Comparison of ENCODE assay signal across 15 cellular contexts in genomic region chr1:211198880-211199279, GRCh38.
DNase-seq lines count a peak whose midpoint lies in the region; ATAC-seq and TF ChIP-seq lines count a peak whose summit lies in the region.
"Had no signal": no experiment of that assay in that cellular context is flagged by ENCODE, and none has a peak within 500 bp of the region (broad histone marks: within the 10 kb centered on the region; RNA-seq: fewer than 3 reads in every experiment).

No MANE protein-coding gene starts in this region.

- ATAC-seq in T-helper 17 cell (no peak), omental fat pad (ENCODE audit: low FRiP score) (no peak), HG02571 (IDR thresholded peaks at IDR 0.05; ENCODE audit: unreplicated experiment) (no peak), GM21390 (IDR thresholded peaks at IDR 0.05; ENCODE audit: unreplicated experiment) (no peak)
- ATAC-seq: HepG2 had no signal

- no peaks in the 10 kb centered on the region for H3K79me2 ChIP-seq in hepatocyte

- POLR2A ChIA-PET in MCF 10A (lab: Yijun Ruan, JAX) = no interaction called here

- H2AFZ ChIP-seq in hepatocyte = no peak overlapping the region

- intact Hi-C loops in MCF 10A (cut with micrococcal nuclease) = no loop called here
- intact Hi-C loops in breast epithelium (cut with DNase I; ENCODE audit: low total_unique reads) = no loop called here

- H3K9me3 ChIP-seq in breast epithelium (peaks cover 0 to 7% of the 10 kb centered on the region in 2 donors), T-helper 17 cell (ENCODE audit: control insufficient read depth, low read length, poor library complexity, severe bottlenecking) (no peaks in the 10 kb centered on the region), hepatocyte (ENCODE audit: low read depth) (no peaks in the 10 kb centered on the region)
- H3K9me3 ChIP-seq: BE2C had no signal

- no peak overlapping the region for H3K4me2 ChIP-seq in hepatocyte

- H3K36me3 ChIP-seq in breast epithelium (no peaks in the 10 kb centered on the region), hepatocyte (replicated peaks; ENCODE audit: insufficient read depth, low read depth) (no peaks in the 10 kb centered on the region)
- H3K36me3 ChIP-seq: BE2C had no signal

- no peaks in the 10 kb centered on the region for H3K4me1 ChIP-seq in breast epithelium
- H3K4me1 ChIP-seq in hepatocyte (ENCODE audit: insufficient read depth) = no peaks in the 10 kb centered on the region
- H3K4me1 ChIP-seq: BE2C had no signal

- WGBS in hepatocyte (ENCODE audit: low lambda C conversion rate, missing lambda C conversion rate) = 75% methylated on average over 4 of the region's 4 CpGs

- no peaks in the 10 kb centered on the region for H3K9me2 ChIP-seq in hepatocyte (replicated peaks; ENCODE audit: insufficient read depth)

- H3K27me3 Mint-ChIP-seq in MCF 10A (ENCODE audit: insufficient read depth, unreplicated experiment) (no peaks in the 10 kb centered on the region), T-helper 17 cell (peaks cover 7% of the 10 kb centered on the region)

- H3K27ac Mint-ChIP-seq in MCF 10A (ENCODE audit: low read depth, unreplicated experiment) (peak overlapping the region; percentile 1), T-helper 17 cell (peak overlapping the region; percentile 24)
- H3K27ac Mint-ChIP-seq: H9 had no signal

- DNase-seq in MCF 10A (ENCODE audit: unreplicated experiment) = no peak
- no peak for DNase-seq in breast epithelium (ENCODE audit: low spot score in 2 of 2)
- DNase-seq in T-helper 17 cell = no peak
- DNase-seq in hepatocyte (ENCODE audit: low spot score) = no peak
- no peak for DNase-seq in omental fat pad (ENCODE audit: low spot score)
- DNase-seq: BE2C; CD4-positive, alpha-beta memory T cell; DMS79; GOT3; H9 had no signal

- no peak overlapping the region for H3K4me3 ChIP-seq in breast epithelium
- no peak overlapping the region for H3K4me3 ChIP-seq in hepatocyte

- H3K36me3 Mint-ChIP-seq in MCF 10A (ENCODE audit: insufficient read depth, unreplicated experiment) = no peaks in the 10 kb centered on the region
- no peaks in the 10 kb centered on the region for H3K36me3 Mint-ChIP-seq in T-helper 17 cell (ENCODE audit: low read depth)
- H3K36me3 Mint-ChIP-seq: CD4-positive, alpha-beta memory T cell had no signal

- no peak for TF ChIP-seq CTCF in MCF 10A (IDR thresholded peaks at IDR 0.05; ENCODE audit: unreplicated experiment)
- TF ChIP-seq CTCF in breast epithelium (IDR thresholded peaks at IDR 0.05) = no peak
- TF ChIP-seq CTCF in hepatocyte (IDR thresholded peaks at IDR 0.05; ENCODE audit: poor library complexity) = no peak
- no peak for TF ChIP-seq CTCF in omental fat pad (IDR thresholded peaks at IDR 0.05)

- CTCF ChIA-PET in MCF 10A (lab: Yijun Ruan, JAX) = no interaction called here

- no TSS peak for BruUV-seq in MCF 10A (replicated peaks; lab: Mats Ljungman, UMichigan)

- no peak for TF ChIP-seq POLR2A in breast epithelium (IDR thresholded peaks at IDR 0.05)

- H3K9me3 Mint-ChIP-seq in MCF 10A (ENCODE audit: unreplicated experiment) = peaks cover 13% of the 10 kb centered on the region

- H3K27ac ChIP-seq in breast epithelium (no peak overlapping the region), hepatocyte (peak overlapping the region; percentile 40)
- H3K27ac ChIP-seq: 22Rv1, C4-2B had no signal

- H3K27me3 ChIP-seq in breast epithelium = no peaks in the 10 kb centered on the region
- no peaks in the 10 kb centered on the region for H3K27me3 ChIP-seq in hepatocyte
- H3K27me3 ChIP-seq: BE2C had no signal

- H3K4me3 Mint-ChIP-seq in MCF 10A (ENCODE audit: unreplicated experiment) (no peak overlapping the region), T-helper 17 cell (no peak overlapping the region)
- H3K4me3 Mint-ChIP-seq: CD4-positive, alpha-beta memory T cell; H9 had no signal

- H3K4me1 Mint-ChIP-seq in MCF 10A (ENCODE audit: insufficient read depth, unreplicated experiment) = peaks cover 24% of the 10 kb centered on the region
- peaks cover 2% of the 10 kb centered on the region for H3K4me1 Mint-ChIP-seq in T-helper 17 cell
- H3K4me1 Mint-ChIP-seq: CD4-positive, alpha-beta memory T cell; H9 had no signal

- H4K20me1 ChIP-seq in hepatocyte (ENCODE audit: insufficient read depth, poor library complexity, severe bottlenecking) = no peaks in the 10 kb centered on the region
